Comparison of ENCODE assay signal across 28 cellular contexts in genomic region chr9:91951944-91952520, GRCh38. TPM values are rescaled to one million over a fixed set of nuclear protein-coding genes. Genes with fewer than 3 reads are reported as not detected.
DNase-seq lines count a peak whose midpoint lies in the region; ATAC-seq and TF ChIP-seq lines count a peak whose summit lies in the region.
"Had no signal": no experiment of that assay in that cellular context is flagged by ENCODE, and none has a peak within 500 bp of the region (broad histone marks: within the 10 kb centered on the region; RNA-seq: fewer than 3 reads in every experiment).

No MANE protein-coding gene starts in this region.

- H3K27me3 Mint-ChIP-seq in endodermal cell (ENCODE audit: insufficient read depth), result peaks cover 6% of the 10 kb centered on the region

- H3K4me3 ChIP-seq in H7 (ENCODE audit: insufficient read depth, low read depth, low read length) (peak overlapping the region; percentile 16; the same call in 1 of the 2 replicates), NB4 (ENCODE audit: low read depth, low read length) (no peak overlapping the region), endodermal cell (ENCODE audit: low read length) (peak overlapping the region; percentile 80), lower lobe of right lung (no peak overlapping the region), dorsolateral prefrontal cortex (no peak overlapping the region)
- H3K4me3 ChIP-seq: body of pancreas, coronary artery, lung, PC-9, skin epidermis had no signal

- peaks cover 3% of the 10 kb centered on the region for H3K9me3 Mint-ChIP-seq in endodermal cell
- H3K9me3 Mint-ChIP-seq: activated naive CD4-positive, alpha-beta T cell treated with anti-CD3 and anti-CD28 coated beads, Interleukin-2, amount 50 U/mL, for 72 hours; activated T-helper 1 cell treated with anti-CD3 and anti-CD28 coated beads, Interleukin-12 subunit alpha, Interleukin-12 subunit beta, Interleukin-2, Interleukin-4 antibody, amounts not matched to agents 30 ng/mL and 10 ng/mL and 1 ng/mL, durations not matched to agents 14 hours and 24 hours and 36 hours had no signal

- peak overlapping the region; percentile 84 for H3K27ac Mint-ChIP-seq in endodermal cell
- H3K27ac Mint-ChIP-seq: activated naive CD4-positive, alpha-beta T cell treated with anti-CD3 and anti-CD28 coated beads, Interleukin-2, amount 50 U/mL, for 72 hours; activated T-helper 1 cell treated with anti-CD3 and anti-CD28 coated beads, Interleukin-12 subunit alpha, Interleukin-12 subunit beta, Interleukin-2, Interleukin-4 antibody, amounts not matched to agents 30 ng/mL and 10 ng/mL and 1 ng/mL, durations not matched to agents 14 hours and 24 hours and 36 hours; CD4-positive, CD25-positive, alpha-beta regulatory T cell; HFFc6 had no signal

- DNase-seq in H7, result no peak
- DNase-seq in NB4 (ENCODE audit: low read depth), result peak; percentile 43
- DNase-seq in endodermal cell, result no peak
- DNase-seq in islet precursor cell, result peak; percentile 19
- no peak for DNase-seq in lower lobe of right lung
- no peak for DNase-seq in activated CD4-positive, alpha-beta T cell treated with anti-CD3 and anti-CD28 coated beads, Interleukin-2, amount 50 U/mL, for 48 hours
- no peak for DNase-seq in dorsolateral prefrontal cortex
- no peak for DNase-seq in anterior cingulate cortex (lab: John Stamatoyannopoulos, UW)
- DNase-seq: activated CD8-positive, alpha-beta memory T cell treated with anti-CD3 and anti-CD28 coated beads for 24 hours; body of pancreas; CD4-positive, CD25-positive, alpha-beta regulatory T cell; DMS 273 treated with DMSO at 0.1 percent for 48 hours; foreskin melanocyte; HFFc6; hypothalamus; Karpas-422; NCI-H1105 treated with DMSO at 0.1 percent for 48 hours; NCI-H2081; PC-9; SHP77; stimulated activated CD4-positive, alpha-beta T cell treated with anti-CD3 and anti-CD28 coated beads, Interleukin-2, amount 100 ng/mL, for 48 hours; stimulated activated naive CD4-positive, alpha-beta T cell treated with Interleukin-2 at 50 U/mL for 16 hours had no signal

- WGBS in endodermal cell (ENCODE audit: insufficient coverage in 1 of 2, insufficient read length in 1 of 2), 2 experiments, result 86 to 98% methylated on average over 5 to 6 of the region's 6 CpGs

- H3K27ac ChIP-seq in endodermal cell (ENCODE audit: low read depth, low read length), result no peak overlapping the region
- H3K27ac ChIP-seq in lower lobe of right lung, result no peak overlapping the region
- H3K27ac ChIP-seq in dorsolateral prefrontal cortex, result no peak overlapping the region
- H3K27ac ChIP-seq: body of pancreas, coronary artery, PC-9 had no signal

- no peak for TF ChIP-seq POLR2A in NB4 (IDR thresholded peaks at IDR 0.05; ENCODE audit: extremely low read depth, insufficient read length)

- peak overlapping the region; percentile 87 for H3K9ac ChIP-seq in endodermal cell (ENCODE audit: extremely low read depth, low read length, poor library complexity, severe bottlenecking)

- TF ChIP-seq CTCF in NB4 (IDR thresholded peaks at IDR 0.05; ENCODE audit: low read depth, low read length), result no peak
- TF ChIP-seq CTCF in endodermal cell (conservative IDR thresholded peaks at IDR 0.05), result no peak
- no peak for TF ChIP-seq CTCF in lower lobe of right lung (IDR thresholded peaks at IDR 0.05)
- no peak for TF ChIP-seq CTCF in dorsolateral prefrontal cortex (IDR thresholded peaks at IDR 0.05 in 54 of 56, conservative IDR thresholded peaks at IDR 0.05 in 2 of 56; ENCODE audit: low read depth in 1 of 56, partially characterized antibody in 56 of 56)

- no peaks in the 10 kb centered on the region for H3K36me3 ChIP-seq in H7 (replicated peaks; ENCODE audit: control insufficient read depth, insufficient read depth, low read length)
- H3K36me3 ChIP-seq in endodermal cell (ENCODE audit: control insufficient read depth, insufficient read depth, low read length), result peaks cover 5% of the 10 kb centered on the region
- H3K36me3 ChIP-seq in lower lobe of right lung, result no peaks in the 10 kb centered on the region

- H3K4me1 ChIP-seq in endodermal cell (ENCODE audit: control insufficient read depth, insufficient read depth, low read length), result peaks cover 13% of the 10 kb centered on the region
- peaks cover 25% of the 10 kb centered on the region for H3K4me1 ChIP-seq in lower lobe of right lung

- intact Hi-C loops in lower lobe of right lung (cut with DNase I) (no loop called here), dorsolateral prefrontal cortex (cut with DNase I) (loop anchor here (2.0 to 10.0 kb wide), 2 partner anchors 177 kb away; no protein-coding TSS in a partner anchor)

- peaks cover 5% of the 10 kb centered on the region for H3K9me3 ChIP-seq in endodermal cell (ENCODE audit: control insufficient read depth, low read length)
- no peaks in the 10 kb centered on the region for H3K9me3 ChIP-seq in lower lobe of right lung
- H3K9me3 ChIP-seq: body of pancreas had no signal

- peaks cover 38% of the 10 kb centered on the region for H3K27me3 ChIP-seq in H7 (ENCODE audit: control insufficient read depth, insufficient read depth, low read length)
- no peaks in the 10 kb centered on the region for H3K27me3 ChIP-seq in endodermal cell (ENCODE audit: control insufficient read depth, insufficient read depth, low read length, poor library complexity, severe bottlenecking)
- H3K27me3 ChIP-seq in lower lobe of right lung (ENCODE audit: low read depth), result peaks cover 43% of the 10 kb centered on the region
- peaks cover 0 to 62% (median 42%) of the 10 kb centered on the region in 45 donors for H3K27me3 ChIP-seq in dorsolateral prefrontal cortex

- peaks cover 50% of the 10 kb centered on the region for H3K4me1 Mint-ChIP-seq in endodermal cell

- peak overlapping the region; percentile 88 for H3K4me3 Mint-ChIP-seq in endodermal cell
- H3K4me3 Mint-ChIP-seq: activated T-helper 1 cell treated with anti-CD3 and anti-CD28 coated beads, Interleukin-12 subunit alpha, Interleukin-12 subunit beta, Interleukin-2, Interleukin-4 antibody, amounts not matched to agents 30 ng/mL and 10 ng/mL and 1 ng/mL, durations not matched to agents 14 hours and 24 hours and 36 hours; HFFc6 had no signal

- peaks cover 4% of the 10 kb centered on the region for H3K36me3 Mint-ChIP-seq in endodermal cell (ENCODE audit: low read depth)

- no peak for ATAC-seq in lower lobe of right lung
- ATAC-seq: activated CD4-positive, CD25-positive, alpha-beta regulatory T cell treated with anti-CD3 and anti-CD28 coated beads, Interleukin-2, amount 50 U/mL, for 24 hours; activated naive CD4-positive, alpha-beta T cell treated with anti-CD3 and anti-CD28 coated beads, Interleukin-2, amount 50 U/mL, for 72 hours; body of pancreas had no signal

RNA-seq across cellular contexts. Expression of gene ROR2, which starts 2.0 kb away (rescaled TPM):
- total RNA-seq in H7 (2014; rRNA removed; shearing (Covaris generic)), result 19.4 and 40.0 TPM in 2 replicates
- total RNA-seq in endodermal cell, result 100 to 1,000 TPM; 104 to 160 TPM
- polyA plus RNA-seq in endodermal cell (2013, experiment 1 of 2), result 39.8 TPM
- 40.9 TPM for polyA plus RNA-seq in endodermal cell (2013, experiment 2 of 2)
- 3.8 TPM for total RNA-seq in lower lobe of right lung
- total RNA-seq in dorsolateral prefrontal cortex, result 1 to 10 TPM in 72 of 120 experiments, under 1 TPM in 46, not detected in 2; 0.16 to 3.9 (median 1.2) TPM
- total RNA-seq: activated naive CD4-positive, alpha-beta T cell treated with anti-CD3 and anti-CD28 coated beads, Interleukin-2, amount 50 U/mL, for 72 hours; PC-9 had no signal
- polyA plus RNA-seq: CD4-positive, CD25-positive, alpha-beta regulatory T cell had no signal

Comparison
In these comparisons a context has a peak if more than half of its experiments do, and no peak if none do; other contexts are left out.
1. DNase-seq: peak in NB4 (single experiment) and islet precursor cell (single experiment); none in H7 (single experiment), endodermal cell (single experiment), lower lobe of right lung (single experiment), activated CD4-positive, alpha-beta T cell treated with anti-CD3 and anti-CD28 coated beads, Interleukin-2, amount 50 U/mL, for 48 hours (0 of 2), dorsolateral prefrontal cortex (0 of 10) and anterior cingulate cortex (0 of 58).
2. H3K4me3 ChIP-seq: peak in H7 (single experiment) and endodermal cell (single experiment); none in NB4 (single experiment), lower lobe of right lung (single experiment) and dorsolateral prefrontal cortex (0 of 59).